ENCODE assay signal across 24 cellular contexts in the genomic region with DNA sequence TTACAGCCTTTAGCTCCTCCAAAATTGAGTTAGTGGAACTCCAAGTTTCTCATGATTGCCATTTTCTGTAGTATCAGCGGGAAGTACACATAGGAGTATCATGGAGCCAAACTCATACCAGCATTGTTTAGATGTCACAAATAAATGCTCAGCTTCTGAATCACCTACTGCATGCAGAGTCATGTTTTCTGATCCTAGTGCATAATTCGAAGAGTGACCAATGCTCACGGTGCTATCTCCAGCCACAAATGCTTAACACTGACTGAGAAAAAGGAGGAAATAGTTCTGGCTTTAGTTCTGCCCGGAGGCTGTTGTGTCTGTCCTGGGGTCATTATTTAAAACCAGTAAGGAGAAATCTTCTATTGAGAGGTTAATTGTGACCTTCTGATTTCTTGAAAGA. TPM values are rescaled to one million over a fixed set of nuclear protein-coding genes. Genes with fewer than 3 reads are reported as not detected.
DNase-seq lines count a peak whose midpoint lies in the region; ATAC-seq and TF ChIP-seq lines count a peak whose summit lies in the region.
"Had no signal": no experiment of that assay in that cellular context is flagged by ENCODE, and none has a peak within 500 bp of the region (broad histone marks: within the 10 kb centered on the region; RNA-seq: fewer than 3 reads in every experiment).

No MANE protein-coding gene starts in this region.

- no peaks in the 10 kb centered on the region for H3K27me3 Mint-ChIP-seq in GM23338 (ENCODE audit: insufficient read depth, low read depth, poor library complexity)
- H3K27me3 Mint-ChIP-seq: central memory CD8-positive, alpha-beta T cell had no signal

- no peaks in the 10 kb centered on the region for H3K36me3 ChIP-seq in brain microvascular endothelial cell (replicated peaks)
- H3K36me3 ChIP-seq in GM23338 (ENCODE audit: insufficient read depth) = no peaks in the 10 kb centered on the region; the same call in 1 of the 2 replicates
- H3K36me3 ChIP-seq: SJSA1, stomach, tibial nerve had no signal

- no peak for ATAC-seq in GM23338
- no peak for ATAC-seq in HG03196 (IDR thresholded peaks at IDR 0.05; ENCODE audit: unreplicated experiment)
- ATAC-seq: HCT116 had no signal

- H3K4me3 ChIP-seq in brain microvascular endothelial cell (ENCODE audit: low read depth, low read length) = no peak overlapping the region
- no peak overlapping the region for H3K4me3 ChIP-seq in GM23338
- no peak overlapping the region for H3K4me3 ChIP-seq in coronary artery
- H3K4me3 ChIP-seq: SJSA1, stomach, tibial nerve had no signal

- H3K9me2 ChIP-seq in GM23338 (ENCODE audit: insufficient read depth) = 0 out of 2 replicates have a peak, but pooled peaks cover 2% of the 10 kb centered on the region

- no peak overlapping the region for H3K4me3 Mint-ChIP-seq in GM23338
- H3K4me3 Mint-ChIP-seq: central memory CD8-positive, alpha-beta T cell; T-helper 1 cell treated with Interleukin-12 subunit alpha and Interleukin-12 subunit beta and Interleukin-4 antibody, amounts not matched to agents 30 μg/mL and 1 μg/mL, for 36 hours had no signal

- no peaks in the 10 kb centered on the region for H3K27me3 ChIP-seq in brain microvascular endothelial cell (replicated peaks)
- H3K27me3 ChIP-seq in GM23338 (ENCODE audit: insufficient read depth) = no peaks in the 10 kb centered on the region
- H3K27me3 ChIP-seq: SJSA1, stomach, tibial nerve had no signal

- peaks cover 4% of the 10 kb centered on the region; the same call in 2 of the 3 replicates for H3K4me1 Mint-ChIP-seq in GM23338
- H3K4me1 Mint-ChIP-seq: central memory CD8-positive, alpha-beta T cell had no signal

- 0 out of 2 replicates have a peak, but pooled peaks cover 4% of the 10 kb centered on the region for H3K4me1 ChIP-seq in GM23338 (ENCODE audit: insufficient read depth)
- H3K4me1 ChIP-seq: SJSA1, tibial nerve had no signal

- H3K4me2 ChIP-seq in GM23338 = no peak overlapping the region

- H3K36me3 Mint-ChIP-seq in GM23338 (ENCODE audit: low read depth) = no peaks in the 10 kb centered on the region

- H3K9me3 Mint-ChIP-seq in GM23338 = no peaks in the 10 kb centered on the region

- H4K20me1 ChIP-seq in GM23338 (replicated peaks; ENCODE audit: insufficient read depth) = no peaks in the 10 kb centered on the region

- H3K27ac Mint-ChIP-seq in GM23338 = no peak overlapping the region
- H3K27ac Mint-ChIP-seq: T-helper 1 cell treated with Interleukin-12 subunit alpha and Interleukin-12 subunit beta and Interleukin-4 antibody, amounts not matched to agents 30 μg/mL and 1 μg/mL, for 36 hours had no signal

- TF ChIP-seq CTCF in brain microvascular endothelial cell (IDR thresholded peaks at IDR 0.05; ENCODE audit: low read depth, low read length, missing control alignments) (no peak), GM23338 (conservative IDR thresholded peaks at IDR 0.05; ENCODE audit: low read depth in 2 of 2) (no peak), coronary artery (IDR thresholded peaks at IDR 0.05) (no peak)

- in situ Hi-C loops in brain microvascular endothelial cell (cut with HindIII; ENCODE audit: low pct_ligation_motif_present, low sequenced_read_pairs) = no loop called here

- no peak overlapping the region for H2AFZ ChIP-seq in GM23338

- no peaks in the 10 kb centered on the region for H3F3A ChIP-seq in GM23338 (replicated peaks; ENCODE audit: low read depth)

- peak; percentile 18 for DNase-seq in EH (ENCODE audit: low read depth)
- peak; percentile 2 for DNase-seq in LHCN-M2 (ENCODE audit: low read depth)
- peak; percentile 1 for DNase-seq in brain microvascular endothelial cell
- DNase-seq in renal cortical epithelial cell (ENCODE audit: low read depth) = peak; percentile 35
- DNase-seq in GM23338 (ENCODE audit: low spot score) = no peak
- DNase-seq in coronary artery (ENCODE audit: low spot score) = no peak
- DNase-seq in KG1 (lab: John Stamatoyannopoulos, UW) = no peak
- DNase-seq: activated CD4-positive, alpha-beta T cell treated with anti-CD3 and anti-CD28 coated beads for 4 hours; activated naive CD4-positive, alpha-beta T cell treated with Interleukin-2 at 50 U/mL for 16 hours; activated T-cell treated with anti-CD3 and anti-CD28 coated beads, Interleukin-2, amount 50 U/mL, for 48 hours; amniotic stem cell; DMS 273 treated with DMSO at 0.1 percent for 48 hours; foreskin melanocyte; Kasumi-1; NCI-H1105 treated with DMSO at 0.1 percent for 48 hours; NCI-H2029 treated with DMSO at 0.1 percent for 48 hours; stimulated activated CD4-positive, alpha-beta T cell treated with anti-CD3 and anti-CD28 coated beads, Interleukin-12 subunit alpha, Interleukin-12 subunit beta, amount 100 ng/mL, for 4 hours; stomach had no signal

- H3K79me2 ChIP-seq in GM23338 (replicated peaks; ENCODE audit: insufficient read depth) = no peaks in the 10 kb centered on the region

- H3K27ac ChIP-seq in brain microvascular endothelial cell (no peak overlapping the region), GM23338 (ENCODE audit: low read depth) (no peak overlapping the region), coronary artery (no peak overlapping the region)
- H3K27ac ChIP-seq: SJSA1, stomach, tibial nerve had no signal

TF ChIP-seq in GM23338, 12 proteins besides CTCF, POLR2A, EP300 and RAD21:
- TF ChIP-seq JUNB (IDR thresholded peaks at IDR 0.05; ENCODE audit: unreplicated experiment) (no peak), ZNF114 (CRISPR knock-in tag; IDR thresholded peaks at IDR 0.05) (no peak), EZH2phosphoT487 (IDR thresholded peaks at IDR 0.05; ENCODE audit: unreplicated experiment) (no peak)
- TF ChIP-seq, protein P1, sequence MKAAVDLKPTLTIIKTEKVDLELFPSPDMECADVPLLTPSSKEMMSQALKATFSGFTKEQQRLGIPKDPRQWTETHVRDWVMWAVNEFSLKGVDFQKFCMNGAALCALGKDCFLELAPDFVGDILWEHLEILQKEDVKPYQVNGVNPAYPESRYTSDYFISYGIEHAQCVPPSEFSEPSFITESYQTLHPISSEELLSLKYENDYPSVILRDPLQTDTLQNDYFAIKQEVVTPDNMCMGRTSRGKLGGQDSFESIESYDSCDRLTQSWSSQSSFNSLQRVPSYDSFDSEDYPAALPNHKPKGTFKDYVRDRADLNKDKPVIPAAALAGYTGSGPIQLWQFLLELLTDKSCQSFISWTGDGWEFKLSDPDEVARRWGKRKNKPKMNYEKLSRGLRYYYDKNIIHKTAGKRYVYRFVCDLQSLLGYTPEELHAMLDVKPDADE (IDR thresholded peaks at IDR 0.05) = no peak
- TF ChIP-seq, protein P2, sequence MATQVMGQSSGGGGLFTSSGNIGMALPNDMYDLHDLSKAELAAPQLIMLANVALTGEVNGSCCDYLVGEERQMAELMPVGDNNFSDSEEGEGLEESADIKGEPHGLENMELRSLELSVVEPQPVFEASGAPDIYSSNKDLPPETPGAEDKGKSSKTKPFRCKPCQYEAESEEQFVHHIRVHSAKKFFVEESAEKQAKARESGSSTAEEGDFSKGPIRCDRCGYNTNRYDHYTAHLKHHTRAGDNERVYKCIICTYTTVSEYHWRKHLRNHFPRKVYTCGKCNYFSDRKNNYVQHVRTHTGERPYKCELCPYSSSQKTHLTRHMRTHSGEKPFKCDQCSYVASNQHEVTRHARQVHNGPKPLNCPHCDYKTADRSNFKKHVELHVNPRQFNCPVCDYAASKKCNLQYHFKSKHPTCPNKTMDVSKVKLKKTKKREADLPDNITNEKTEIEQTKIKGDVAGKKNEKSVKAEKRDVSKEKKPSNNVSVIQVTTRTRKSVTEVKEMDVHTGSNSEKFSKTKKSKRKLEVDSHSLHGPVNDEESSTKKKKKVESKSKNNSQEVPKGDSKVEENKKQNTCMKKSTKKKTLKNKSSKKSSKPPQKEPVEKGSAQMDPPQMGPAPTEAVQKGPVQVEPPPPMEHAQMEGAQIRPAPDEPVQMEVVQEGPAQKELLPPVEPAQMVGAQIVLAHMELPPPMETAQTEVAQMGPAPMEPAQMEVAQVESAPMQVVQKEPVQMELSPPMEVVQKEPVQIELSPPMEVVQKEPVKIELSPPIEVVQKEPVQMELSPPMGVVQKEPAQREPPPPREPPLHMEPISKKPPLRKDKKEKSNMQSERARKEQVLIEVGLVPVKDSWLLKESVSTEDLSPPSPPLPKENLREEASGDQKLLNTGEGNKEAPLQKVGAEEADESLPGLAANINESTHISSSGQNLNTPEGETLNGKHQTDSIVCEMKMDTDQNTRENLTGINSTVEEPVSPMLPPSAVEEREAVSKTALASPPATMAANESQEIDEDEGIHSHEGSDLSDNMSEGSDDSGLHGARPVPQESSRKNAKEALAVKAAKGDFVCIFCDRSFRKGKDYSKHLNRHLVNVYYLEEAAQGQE (IDR thresholded peaks at IDR 0.05; ENCODE audit: unreplicated experiment) = no peak

RNA-seq across cellular contexts. Expression of a gene that starts 45.4 kb away (rescaled TPM):
- total RNA-seq in LHCN-M2 (2014; rRNA removed) (0.26 and 0.57 TPM in 2 replicates), renal cortical epithelial cell (13.4 and 17.7 TPM in 2 replicates)
- polyA plus RNA-seq in LHCN-M2 (2012) = 0.40 TPM
- total RNA-seq in GM23338 (2014; rRNA removed; shearing (Covaris generic)) = 3.5 and 5.7 TPM in 2 replicates
- 1.8 and 2.7 TPM in 2 replicates for polyA plus RNA-seq in GM23338 (2016; fragmentation: Nextera tagmentation; extraction: Ambion mirVana)
- total RNA-seq: SJSA1 had no signal

Comparison
In these comparisons a context has a peak if more than half of its experiments do, and no peak if none do; other contexts are left out.
1. DNase-seq: peak in EH (single experiment), LHCN-M2 (single experiment), brain microvascular endothelial cell (single experiment) and renal cortical epithelial cell (single experiment); none in GM23338 (single experiment), coronary artery (single experiment) and KG1 (single experiment).